In the genomic region with DNA sequence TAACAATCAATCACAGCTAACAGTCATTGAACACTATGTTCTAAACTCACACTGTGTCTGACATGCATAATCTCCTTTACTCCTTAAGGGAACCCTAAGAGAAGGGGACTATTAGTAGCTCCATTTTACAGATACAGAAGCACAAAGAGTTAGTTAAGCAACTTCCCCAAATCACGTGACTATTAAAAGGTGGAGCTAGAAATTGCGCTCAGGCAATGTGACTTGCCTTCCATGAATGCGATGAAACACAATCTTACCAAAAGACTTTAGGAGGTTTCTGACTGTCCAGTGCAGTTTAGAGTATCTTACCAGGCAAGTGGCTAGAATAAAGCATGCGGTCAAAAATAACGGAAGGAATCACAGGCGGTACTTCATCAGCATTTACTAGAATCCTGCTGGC, we compare ENCODE assay signal across 1 cellular context.
TF ChIP-seq lines count a peak whose summit lies in the region.

No MANE protein-coding gene starts in this region.

TF ChIP-seq in GM23338, 12 proteins besides CTCF, POLR2A, EP300 and RAD21 (continued from another document):
- TF ChIP-seq, protein P1, sequence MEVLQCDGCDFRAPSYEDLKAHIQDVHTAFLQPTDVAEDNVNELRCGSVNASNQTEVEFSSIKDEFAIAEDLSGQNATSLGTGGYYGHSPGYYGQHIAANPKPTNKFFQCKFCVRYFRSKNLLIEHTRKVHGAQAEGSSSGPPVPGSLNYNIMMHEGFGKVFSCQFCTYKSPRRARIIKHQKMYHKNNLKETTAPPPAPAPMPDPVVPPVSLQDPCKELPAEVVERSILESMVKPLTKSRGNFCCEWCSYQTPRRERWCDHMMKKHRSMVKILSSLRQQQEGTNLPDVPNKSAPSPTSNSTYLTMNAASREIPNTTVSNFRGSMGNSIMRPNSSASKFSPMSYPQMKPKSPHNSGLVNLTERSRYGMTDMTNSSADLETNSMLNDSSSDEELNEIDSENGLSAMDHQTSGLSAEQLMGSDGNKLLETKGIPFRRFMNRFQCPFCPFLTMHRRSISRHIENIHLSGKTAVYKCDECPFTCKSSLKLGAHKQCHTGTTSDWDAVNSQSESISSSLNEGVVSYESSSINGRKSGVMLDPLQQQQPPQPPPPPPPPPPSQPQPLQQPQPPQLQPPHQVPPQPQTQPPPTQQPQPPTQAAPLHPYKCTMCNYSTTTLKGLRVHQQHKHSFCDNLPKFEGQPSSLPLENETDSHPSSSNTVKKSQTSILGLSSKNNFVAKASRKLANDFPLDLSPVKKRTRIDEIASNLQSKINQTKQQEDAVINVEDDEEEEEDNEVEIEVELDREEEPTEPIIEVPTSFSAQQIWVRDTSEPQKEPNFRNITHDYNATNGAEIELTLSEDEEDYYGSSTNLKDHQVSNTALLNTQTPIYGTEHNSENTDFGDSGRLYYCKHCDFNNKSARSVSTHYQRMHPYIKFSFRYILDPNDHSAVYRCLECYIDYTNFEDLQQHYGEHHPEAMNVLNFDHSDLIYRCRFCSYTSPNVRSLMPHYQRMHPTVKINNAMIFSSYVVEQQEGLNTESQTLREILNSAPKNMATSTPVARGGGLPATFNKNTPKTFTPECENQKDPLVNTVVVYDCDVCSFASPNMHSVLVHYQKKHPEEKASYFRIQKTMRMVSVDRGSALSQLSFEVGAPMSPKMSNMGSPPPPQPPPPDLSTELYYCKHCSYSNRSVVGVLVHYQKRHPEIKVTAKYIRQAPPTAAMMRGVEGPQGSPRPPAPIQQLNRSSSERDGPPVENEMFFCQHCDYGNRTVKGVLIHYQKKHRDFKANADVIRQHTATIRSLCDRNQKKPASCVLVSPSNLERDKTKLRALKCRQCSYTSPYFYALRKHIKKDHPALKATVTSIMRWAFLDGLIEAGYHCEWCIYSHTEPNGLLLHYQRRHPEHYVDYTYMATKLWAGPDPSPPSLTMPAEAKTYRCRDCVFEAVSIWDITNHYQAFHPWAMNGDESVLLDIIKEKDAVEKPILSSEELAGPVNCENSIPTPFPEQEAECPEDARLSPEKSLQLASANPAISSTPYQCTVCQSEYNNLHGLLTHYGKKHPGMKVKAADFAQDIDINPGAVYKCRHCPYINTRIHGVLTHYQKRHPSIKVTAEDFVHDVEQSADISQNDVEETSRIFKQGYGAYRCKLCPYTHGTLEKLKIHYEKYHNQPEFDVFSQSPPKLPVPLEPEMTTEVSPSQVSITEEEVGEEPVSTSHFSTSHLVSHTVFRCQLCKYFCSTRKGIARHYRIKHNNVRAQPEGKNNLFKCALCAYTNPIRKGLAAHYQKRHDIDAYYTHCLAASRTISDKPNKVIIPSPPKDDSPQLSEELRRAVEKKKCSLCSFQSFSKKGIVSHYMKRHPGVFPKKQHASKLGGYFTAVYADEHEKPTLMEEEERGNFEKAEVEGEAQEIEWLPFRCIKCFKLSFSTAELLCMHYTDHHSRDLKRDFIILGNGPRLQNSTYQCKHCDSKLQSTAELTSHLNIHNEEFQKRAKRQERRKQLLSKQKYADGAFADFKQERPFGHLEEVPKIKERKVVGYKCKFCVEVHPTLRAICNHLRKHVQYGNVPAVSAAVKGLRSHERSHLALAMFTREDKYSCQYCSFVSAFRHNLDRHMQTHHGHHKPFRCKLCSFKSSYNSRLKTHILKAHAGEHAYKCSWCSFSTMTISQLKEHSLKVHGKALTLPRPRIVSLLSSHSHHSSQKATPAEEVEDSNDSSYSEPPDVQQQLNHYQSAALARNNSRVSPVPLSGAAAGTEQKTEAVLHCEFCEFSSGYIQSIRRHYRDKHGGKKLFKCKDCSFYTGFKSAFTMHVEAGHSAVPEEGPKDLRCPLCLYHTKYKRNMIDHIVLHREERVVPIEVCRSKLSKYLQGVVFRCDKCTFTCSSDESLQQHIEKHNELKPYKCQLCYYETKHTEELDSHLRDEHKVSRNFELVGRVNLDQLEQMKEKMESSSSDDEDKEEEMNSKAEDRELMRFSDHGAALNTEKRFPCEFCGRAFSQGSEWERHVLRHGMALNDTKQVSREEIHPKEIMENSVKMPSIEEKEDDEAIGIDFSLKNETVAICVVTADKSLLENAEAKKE (CRISPR knock-in tag; IDR thresholded peaks at IDR 0.05) = no peak
- TF ChIP-seq EZH2 (IDR thresholded peaks at IDR 0.05; ENCODE audit: low read depth, unreplicated experiment) (no peak), JUNB (IDR thresholded peaks at IDR 0.05; ENCODE audit: unreplicated experiment) (no peak)
- TF ChIP-seq, protein P2, sequence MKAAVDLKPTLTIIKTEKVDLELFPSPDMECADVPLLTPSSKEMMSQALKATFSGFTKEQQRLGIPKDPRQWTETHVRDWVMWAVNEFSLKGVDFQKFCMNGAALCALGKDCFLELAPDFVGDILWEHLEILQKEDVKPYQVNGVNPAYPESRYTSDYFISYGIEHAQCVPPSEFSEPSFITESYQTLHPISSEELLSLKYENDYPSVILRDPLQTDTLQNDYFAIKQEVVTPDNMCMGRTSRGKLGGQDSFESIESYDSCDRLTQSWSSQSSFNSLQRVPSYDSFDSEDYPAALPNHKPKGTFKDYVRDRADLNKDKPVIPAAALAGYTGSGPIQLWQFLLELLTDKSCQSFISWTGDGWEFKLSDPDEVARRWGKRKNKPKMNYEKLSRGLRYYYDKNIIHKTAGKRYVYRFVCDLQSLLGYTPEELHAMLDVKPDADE (IDR thresholded peaks at IDR 0.05) = no peak
